ENCODE assay signal across 17 cellular contexts in genomic region chr15:42306681-42307080, GRCh38.
A peak's percentile ranks its signal among the peaks of the same experiment; 100 is the strongest.
DNase-seq lines count a peak whose midpoint lies in the region; ATAC-seq and TF ChIP-seq lines count a peak whose summit lies in the region.
"Had no signal": no experiment of that assay in that cellular context is flagged by ENCODE, and none has a peak within 500 bp of the region (broad histone marks: within the 10 kb centered on the region; RNA-seq: fewer than 3 reads in every experiment).

No MANE protein-coding gene starts in this region.

- no peak for ATAC-seq in HG02970 (IDR thresholded peaks at IDR 0.05; ENCODE audit: low FRiP score, unreplicated experiment)
- ATAC-seq: A549; CD8-positive, alpha-beta T cell; GM12878 had no signal

- no peak for TF ChIP-seq CTCF in LNCaP clone FGC (IDR thresholded peaks at IDR 0.05; ENCODE audit: control insufficient read depth, extremely low read depth, insufficient read depth)

- H3K4me3 ChIP-seq in LNCaP clone FGC (ENCODE audit: low read depth, low read length): no peak overlapping the region
- H3K4me3 ChIP-seq: A549; BLaER1 treated with 17β-estradiol and CSF1 and Interleukin-3, amounts not matched to agents 10 nM and 100 nM; GM12878 had no signal

- DNase-seq in EH (ENCODE audit: low read depth) (peak; percentile 43), LNCaP clone FGC (ENCODE audit: low read depth) (peak; percentile 82), amniotic epithelial cell (ENCODE audit: low read depth) (peak; percentile 16), NCI-H1930 (lab: John Stamatoyannopoulos, UW) (no peak), pons (ENCODE audit: low spot score) (no peak)
- DNase-seq: AML-193; Caco-2; Calu3; CD4-positive, alpha-beta T cell; CD8-positive, alpha-beta T cell; DMS79 treated with DMSO at 0.1 percent for 48 hours; EL; GDM1 had no signal

Comparison
In these comparisons a context has a peak if more than half of its experiments do, and no peak if none do; other contexts are left out.
1. DNase-seq: peak in EH (single experiment), LNCaP clone FGC (single experiment) and amniotic epithelial cell (single experiment); none in NCI-H1930 (0 of 2) and pons (single experiment).